ENCODE assay signal across 8 cellular contexts in the genomic region with DNA sequence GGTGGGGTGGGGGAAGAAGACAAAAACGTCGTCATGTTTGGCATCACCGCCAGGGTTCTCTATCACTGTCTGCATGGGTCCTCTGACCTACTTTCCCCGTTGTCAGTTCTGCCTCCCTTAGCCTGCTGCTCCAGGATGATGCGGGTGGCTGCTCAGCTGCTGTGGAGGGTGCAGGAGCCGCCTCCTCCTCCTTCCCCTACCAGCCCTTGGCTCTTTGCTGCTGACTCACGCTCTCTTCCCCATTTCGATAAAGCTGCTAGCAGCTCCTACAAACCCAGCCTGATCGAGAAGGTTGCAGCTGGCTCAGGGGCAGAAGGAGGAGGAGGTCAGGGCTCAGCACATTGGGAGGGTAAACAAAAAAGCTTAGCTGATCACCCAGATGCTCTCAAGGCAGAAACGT. TPM values are rescaled to one million over a fixed set of nuclear protein-coding genes. Genes with fewer than 3 reads are reported as not detected.
A peak's percentile ranks its signal among the peaks of the same experiment; 100 is the strongest.
DNase-seq lines count a peak whose midpoint lies in the region; ATAC-seq, FAIRE-seq and TF ChIP-seq lines count a peak whose summit lies in the region.

No MANE protein-coding gene starts in this region.

- peak; percentile 71 for DNase-seq in H54 (ENCODE audit: insufficient read length, low spot score)
- DNase-seq in T1000 (lab: John Stamatoyannopoulos, UW): peak; percentile 55
- DNase-seq in glutamatergic neuron: no peak
- DNase-seq in D341Med (ENCODE audit: low spot score): no peak
- no peak for DNase-seq in BE2C

- FAIRE-seq in H54 (lab: Jason Lieb, UNC): peak; percentile 36

- H3K27ac ChIP-seq in ACC112 (ENCODE audit: low read depth, low read length): peak overlapping the region; percentile 38

- H3K4me1 ChIP-seq in ACC112 (ENCODE audit: control insufficient read depth, insufficient read depth, low read length, unreplicated experiment): peaks cover 46% of the 10 kb centered on the region
- H3K4me1 ChIP-seq in BE2C: no peaks in the 10 kb centered on the region

- peaks cover 9% of the 10 kb centered on the region for H3K36me3 Mint-ChIP-seq in glutamatergic neuron (ENCODE audit: unreplicated experiment)

- peaks cover 4% of the 10 kb centered on the region for H3K9me3 Mint-ChIP-seq in glutamatergic neuron (ENCODE audit: unreplicated experiment)

- H3K9me3 ChIP-seq in BE2C: no peaks in the 10 kb centered on the region

- TF ChIP-seq POLR2A in H54 (IDR thresholded peaks at IDR 0.05; ENCODE audit: low read depth, low read length): no peak

- peaks cover 5% of the 10 kb centered on the region for H3K27me3 Mint-ChIP-seq in glutamatergic neuron (ENCODE audit: unreplicated experiment)

- H3K36me3 ChIP-seq in ACC112 (ENCODE audit: insufficient read depth, low read length): no peaks in the 10 kb centered on the region
- no peaks in the 10 kb centered on the region for H3K36me3 ChIP-seq in BE2C

- H3K27ac Mint-ChIP-seq in glutamatergic neuron (ENCODE audit: unreplicated experiment): peak overlapping the region; percentile 31

- peak overlapping the region; percentile 32 for H2AFZ ChIP-seq in ACC112 (ENCODE audit: low read length, unreplicated experiment)

- H3K4me3 ChIP-seq in ACC112 (ENCODE audit: low read depth, low read length) (no peak overlapping the region), BE2C (ENCODE audit: low read depth, low read length) (no peak overlapping the region)

- H3K27me3 ChIP-seq in ACC112 (ENCODE audit: insufficient read depth, low read length): no peaks in the 10 kb centered on the region
- no peaks in the 10 kb centered on the region for H3K27me3 ChIP-seq in BE2C

- no peaks in the 10 kb centered on the region for H3K79me2 ChIP-seq in ACC112 (ENCODE audit: control insufficient read depth, insufficient read depth, low read length, unreplicated experiment)

- no peak overlapping the region for H3K4me3 Mint-ChIP-seq in glutamatergic neuron (ENCODE audit: unreplicated experiment)

- no peak for TF ChIP-seq CTCF in glutamatergic neuron (IDR thresholded peaks at IDR 0.05; ENCODE audit: partially characterized antibody, unreplicated experiment)
- no peak for TF ChIP-seq CTCF in BE2C (IDR thresholded peaks at IDR 0.05; ENCODE audit: low read depth, low read length)

- peaks cover 14% of the 10 kb centered on the region for H3K4me1 Mint-ChIP-seq in glutamatergic neuron (ENCODE audit: low read depth, unreplicated experiment)

- ATAC-seq in GM19452 (IDR thresholded peaks at IDR 0.05; ENCODE audit: unreplicated experiment) (no peak), HG02678 (IDR thresholded peaks at IDR 0.05; ENCODE audit: unreplicated experiment) (no peak)

RNA-seq across cellular contexts. Expression of gene SEC13, which starts 49.5 kb away (rescaled TPM):
- total RNA-seq in glutamatergic neuron (ENCODE audit: unreplicated experiment): 109 TPM
- polyA plus RNA-seq in BE2C (2012; ENCODE audit: insufficient read depth, insufficient read length, low read depth): 238 TPM

Comparison
In these comparisons a context has a peak if more than half of its experiments do, and no peak if none do; other contexts are left out.
1. DNase-seq: peak in H54 (single experiment) and T1000 (single experiment); none in glutamatergic neuron (single experiment), D341Med (single experiment) and BE2C (single experiment).